In the genomic region with DNA sequence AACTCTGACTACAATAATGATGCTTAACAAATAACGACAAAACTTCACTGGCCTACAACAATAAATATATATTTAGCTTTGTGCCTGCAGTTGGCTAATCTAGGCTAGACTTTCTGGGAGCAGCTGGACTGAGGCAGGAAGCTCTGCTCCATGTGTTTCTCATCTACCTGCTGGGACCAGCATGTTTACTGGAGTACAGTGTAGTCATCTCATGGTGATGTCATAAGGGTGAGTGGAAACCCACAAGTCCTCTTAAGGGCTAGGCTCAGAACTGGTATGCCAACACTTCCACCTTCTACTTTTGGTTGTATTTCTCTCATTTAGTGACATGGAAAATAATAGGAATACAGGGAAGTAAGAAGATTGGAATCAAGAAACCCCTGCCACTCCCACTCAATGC, we compare ENCODE assay signal across 18 cellular contexts.
"Had no signal": no experiment of that assay in that cellular context is flagged by ENCODE, and none has a peak within 500 bp of the region (broad histone marks: within the 10 kb centered on the region; RNA-seq: fewer than 3 reads in every experiment).

No MANE protein-coding gene starts in this region.

- H3K79me2 ChIP-seq: parathyroid adenoma had no signal

- H3K4me3 ChIP-seq: ascending aorta, cardiac muscle cell, lower lobe of right lung, right atrium auricular region, smooth muscle cell, tibial nerve had no signal

- H3K9me3 ChIP-seq: ascending aorta, lower lobe of right lung, right atrium auricular region, tibial nerve had no signal

- H3K9ac ChIP-seq: parathyroid adenoma had no signal

- H3K36me3 ChIP-seq: ascending aorta, cardiac muscle cell, lower lobe of right lung, right atrium auricular region, tibial nerve had no signal

- H3K4me2 ChIP-seq: smooth muscle cell had no signal

- DNase-seq: activated CD4-positive, alpha-beta T cell treated with anti-CD3 and anti-CD28 coated beads for 4 hours; activated CD8-positive, alpha-beta memory T cell treated with anti-CD3 and anti-CD28 coated beads, Interleukin-2, amount 50 U/mL, for 4 hours; activated CD8-positive, alpha-beta T cell treated with anti-CD3 and anti-CD28 coated beads for 36 hours; activated gamma-delta T cell treated with Interleukin-2 at 50 U/mL for 16 hours; activated naive CD8-positive, alpha-beta T cell treated with anti-CD3 and anti-CD28 coated beads, Interleukin-2, amount 10 ng/mL, durations not matched to agents 7 days and 5 days; activated T-cell treated with anti-CD3 and anti-CD28 coated beads, Interleukin-2, amount 50 U/mL, for 72 hours; hypothalamus; lower lobe of right lung; naive thymus-derived CD4-positive, alpha-beta T cell; T1000 had no signal

- ATAC-seq: activated CD8-positive, alpha-beta T cell treated with anti-CD3 and anti-CD28 coated beads for 36 hours; activated T-cell treated with anti-CD3 and anti-CD28 coated beads, Interleukin-2, amount 50 U/mL, for 72 hours; lower lobe of right lung; naive thymus-derived CD4-positive, alpha-beta T cell; stimulated activated memory B cell treated with anti-CD40 and anti-IgM and Interleukin-4, amounts not matched to agents 10 μg/mL and 1 μg/mL and 100 μg/mL, for 72 hours had no signal

- H3K27ac ChIP-seq: ascending aorta, cardiac muscle cell, lower lobe of right lung, parathyroid adenoma, right atrium auricular region, tibial nerve, VCaP had no signal

- H3K4me1 ChIP-seq: ascending aorta, lower lobe of right lung, right atrium auricular region, tibial nerve had no signal

- H3K27me3 ChIP-seq: ascending aorta, cardiac muscle cell, right atrium auricular region, tibial nerve had no signal

- H2AFZ ChIP-seq: parathyroid adenoma had no signal
